Comparison of ENCODE assay signal across 10 cellular contexts in genomic region chr2:234564719-234565118, GRCh38.
A peak's percentile ranks its signal among the peaks of the same experiment; 100 is the strongest.
DNase-seq lines count a peak whose midpoint lies in the region; ATAC-seq, FAIRE-seq and TF ChIP-seq lines count a peak whose summit lies in the region.
"Had no signal": no experiment of that assay in that cellular context is flagged by ENCODE, and none has a peak within 500 bp of the region (broad histone marks: within the 10 kb centered on the region; RNA-seq: fewer than 3 reads in every experiment).

No MANE protein-coding gene starts in this region.

- no peak overlapping the region for H3K4me3 ChIP-seq in PC-3 (ENCODE audit: low read length)
- H3K4me3 ChIP-seq in fibroblast of villous mesenchyme (ENCODE audit: low read depth, low read length), result no peak overlapping the region

- TF ChIP-seq CTCF in HFFc6 (IDR thresholded peaks at IDR 0.05) (peak; percentile 69), PC-3 (conservative IDR thresholded peaks at IDR 0.05; ENCODE audit: low read depth, low read length) (peak; percentile 34; the same call in 1 of the 2 replicates), fibroblast of villous mesenchyme (IDR thresholded peaks at IDR 0.05; ENCODE audit: insufficient read depth, low read depth, low read length) (peak; percentile 49)

- H3K4me3 Mint-ChIP-seq in HFFc6, result no peak overlapping the region

- BruUV-seq in PC-3 (replicated peaks; lab: Mats Ljungman, UMichigan), result no TSS peak

- CTCF ChIA-PET in PC-3 (lab: Charles Lee), result interaction anchor here (0.7 to 1.5 kb wide), 3 partner anchors 316 to 552 kb away, joined by 5 to 6 read pairs (median 5); no protein-coding TSS in a partner anchor

- intact Hi-C loops in PC-3 (cut with micrococcal nuclease), result no loop called here

- POLR2A ChIA-PET in PC-3 (lab: Charles Lee; ENCODE audit: unreplicated experiment), result interaction anchor here (0.7 kb wide), 1 partner anchor 388 kb away, joined by 3 read pairs; no protein-coding TSS in a partner anchor

- H3K9me3 Mint-ChIP-seq in HFFc6, result no peaks in the 10 kb centered on the region; the same call in 1 of the 2 replicates

- no peak overlapping the region for H3K4me2 ChIP-seq in PC-3 (ENCODE audit: low read length)

- H3K36me3 ChIP-seq in PC-3 (ENCODE audit: low read depth, low read length), result no peaks in the 10 kb centered on the region

- TF ChIP-seq POLR2A in GM12892 (IDR thresholded peaks at IDR 0.05; ENCODE audit: low read depth, low read length), result no peak

- peaks cover 4% of the 10 kb centered on the region for H3K4me1 ChIP-seq in PC-3 (ENCODE audit: insufficient read depth, low read length)

- no peak for FAIRE-seq in GM12892 (lab: Jason Lieb, UNC)
- FAIRE-seq: D721Med had no signal

- no peaks in the 10 kb centered on the region for H3K27me3 ChIP-seq in PC-3 (ENCODE audit: low read length)

- no peaks in the 10 kb centered on the region for H3K9me3 ChIP-seq in PC-3 (ENCODE audit: low read length)

- no peak overlapping the region for H2AFZ ChIP-seq in PC-3 (ENCODE audit: low read length)

- H4K20me1 ChIP-seq in PC-3 (ENCODE audit: low read length), result no peaks in the 10 kb centered on the region

- peaks cover under 1% of the 10 kb centered on the region for H3K27me3 Mint-ChIP-seq in HFFc6 (ENCODE audit: insufficient read depth)

- no peak for ATAC-seq in PC-3
- ATAC-seq: Panc1 had no signal

- in situ Hi-C loops in ACHN (cut with HindIII; ENCODE audit: low pct_ligation_motif_present, low pct_unique_long_range_greater_than_20kb, low sequenced_read_pairs), result no loop called here

- DNase-seq in ACHN, result peak; percentile 22
- DNase-seq in HFFc6, result peak; percentile 51
- DNase-seq in PC-3, result peak; percentile 16
- DNase-seq in fibroblast of villous mesenchyme (ENCODE audit: low read depth), result peak; percentile 53
- DNase-seq in C1 segment of cervical spinal cord (lab: John Stamatoyannopoulos, UW), result no peak
- no peak for DNase-seq in NCI-H187 treated with DMSO at 0.1 percent for 48 hours (lab: John Stamatoyannopoulos, UW)
- DNase-seq in GDM1 (lab: John Stamatoyannopoulos, UW), result no peak
- DNase-seq in GM12892 (ENCODE audit: insufficient read length), result no peak

- no peak overlapping the region for H3K9ac ChIP-seq in PC-3 (ENCODE audit: low read length)

- H3F3A ChIP-seq in PC-3 (ENCODE audit: low read length, unreplicated experiment), result no peaks in the 10 kb centered on the region

- H3K79me2 ChIP-seq in PC-3 (ENCODE audit: low read length), result no peaks in the 10 kb centered on the region

- H3K27ac ChIP-seq in PC-3 (ENCODE audit: low read length), result no peak overlapping the region

- H3K4me1 Mint-ChIP-seq in HFFc6 (ENCODE audit: low read depth), result peaks cover 12% of the 10 kb centered on the region

- no peaks in the 10 kb centered on the region for H3K9me2 ChIP-seq in PC-3 (replicated peaks; ENCODE audit: low read length)

- no peaks in the 10 kb centered on the region; the same call in 1 of the 2 replicates for H3K36me3 Mint-ChIP-seq in HFFc6 (ENCODE audit: low read depth)

- no peak overlapping the region for H3K27ac Mint-ChIP-seq in HFFc6

Comparison
In these comparisons a context has a peak if more than half of its experiments do, and no peak if none do; other contexts are left out.
1. DNase-seq: peak in ACHN (single experiment), HFFc6 (single experiment), PC-3 (single experiment) and fibroblast of villous mesenchyme (single experiment); none in C1 segment of cervical spinal cord (0 of 14), NCI-H187 treated with DMSO at 0.1 percent for 48 hours (single experiment), GDM1 (single experiment) and GM12892 (single experiment).
2. Peak in every context shown above with its lines, with median percentiles within 50 percentile points of each other: CTCF ChIP-seq.